ENCODE assay signal across 13 cellular contexts in genomic region chr6:470901-471448, GRCh38.
A peak's percentile ranks its signal among the peaks of the same experiment; 100 is the strongest.
DNase-seq lines count a peak whose midpoint lies in the region; ATAC-seq and TF ChIP-seq lines count a peak whose summit lies in the region.
"Had no signal": no experiment of that assay in that cellular context is flagged by ENCODE, and none has a peak within 500 bp of the region (broad histone marks: within the 10 kb centered on the region; RNA-seq: fewer than 3 reads in every experiment).

No MANE protein-coding gene starts in this region.

- no peaks in the 10 kb centered on the region for H3K9me2 ChIP-seq in SU-DHL-6 (replicated peaks; ENCODE audit: insufficient read depth, low read length)

- no peaks in the 10 kb centered on the region for H3K9me3 ChIP-seq in BLaER1 treated with 17β-estradiol and CSF1 and Interleukin-3, amounts not matched to agents 10 nM and 100 nM (replicated peaks in 1 of 11)
- H3K9me3 ChIP-seq in SU-DHL-6 (ENCODE audit: insufficient read depth, low read length) (no peaks in the 10 kb centered on the region), mucosa of descending colon (no peaks in the 10 kb centered on the region), psoas muscle (no peaks in the 10 kb centered on the region)
- H3K9me3 ChIP-seq: SJSA1, upper lobe of left lung had no signal

- H3K9ac ChIP-seq in BLaER1 treated with 17β-estradiol and CSF1 and Interleukin-3, amounts not matched to agents 10 nM and 100 nM, result peak overlapping the region in 5 of 11 experiments; percentile 11 to 45 (median 29); a peak in 7 of 22 replicates
- peak overlapping the region; percentile 1; the same call in 1 of the 2 replicates for H3K9ac ChIP-seq in SU-DHL-6 (ENCODE audit: low read length)

- H3K4me1 ChIP-seq in BLaER1 treated with 17β-estradiol and CSF1 and Interleukin-3, amounts not matched to agents 10 nM and 100 nM, result peaks cover 30 to 65% (median 53%) of the 10 kb centered on the region in 10 experiments
- H3K4me1 ChIP-seq in mucosa of descending colon (ENCODE audit: low read depth) (no peaks in the 10 kb centered on the region), psoas muscle (no peaks in the 10 kb centered on the region)

- peak overlapping the region in 5 of 10 experiments; percentile 18 to 41 (median 26); a peak in 8 of 20 replicates for H3K4me3 ChIP-seq in BLaER1 treated with 17β-estradiol and CSF1 and Interleukin-3, amounts not matched to agents 10 nM and 100 nM
- H3K4me3 ChIP-seq in SU-DHL-6 (ENCODE audit: insufficient read depth, low read length, poor library complexity, severe bottlenecking) (no peak overlapping the region), mucosa of descending colon (no peak overlapping the region), psoas muscle (no peak overlapping the region)
- H3K4me3 ChIP-seq: SJSA1, upper lobe of left lung had no signal

- ATAC-seq in GM19025 (IDR thresholded peaks at IDR 0.05; ENCODE audit: low read depth, unreplicated experiment) (peak; percentile 50), HG02884 (IDR thresholded peaks at IDR 0.05; ENCODE audit: unreplicated experiment) (peak; percentile 46), mucosa of descending colon (no peak), GM19455 (IDR thresholded peaks at IDR 0.05; ENCODE audit: unreplicated experiment) (no peak), psoas muscle (no peak)

- no peaks in the 10 kb centered on the region for H3K36me3 ChIP-seq in BLaER1 treated with 17β-estradiol and CSF1 and Interleukin-3, amounts not matched to agents 10 nM and 100 nM
- H3K36me3 ChIP-seq in SU-DHL-6 (ENCODE audit: low read length) (no peaks in the 10 kb centered on the region), mucosa of descending colon (ENCODE audit: low read depth) (no peaks in the 10 kb centered on the region), psoas muscle (ENCODE audit: insufficient read depth in 1 of 2, low read depth in 1 of 2) (no peaks in the 10 kb centered on the region)
- H3K36me3 ChIP-seq: SJSA1, upper lobe of left lung had no signal

- no peak for DNase-seq in mucosa of descending colon
- DNase-seq in psoas muscle, result no peak
- no peak for DNase-seq in hippocampal formation (lab: John Stamatoyannopoulos, UW)
- DNase-seq: glutamatergic neuron, NCI-H2081, posterior cingulate gyrus had no signal

- H4K20me1 ChIP-seq in BLaER1 treated with 17β-estradiol and CSF1 and Interleukin-3, amounts not matched to agents 10 nM and 100 nM, result no peaks in the 10 kb centered on the region
- H4K20me1 ChIP-seq in SU-DHL-6 (ENCODE audit: low read depth, low read length), result no peaks in the 10 kb centered on the region

- no peak for TF ChIP-seq CTCF in SU-DHL-6 (IDR thresholded peaks at IDR 0.05; ENCODE audit: insufficient read depth, low read length, poor library complexity, severe bottlenecking)
- no peak for TF ChIP-seq CTCF in mucosa of descending colon (IDR thresholded peaks at IDR 0.05)
- no peak for TF ChIP-seq CTCF in psoas muscle (IDR thresholded peaks at IDR 0.05)

- no peaks in the 10 kb centered on the region; the same call in 1 of the 2 replicates for H3F3A ChIP-seq in SU-DHL-6 (ENCODE audit: insufficient read depth)

- 80 to 88% (median 84%) methylated on average over 16 of the region's 16 CpGs for WGBS in psoas muscle, 3 donors

- intact Hi-C loops in mucosa of descending colon (cut with DNase I, micrococcal nuclease), result no loop called here
- intact Hi-C loops in psoas muscle (cut with DNase I), result no loop called here

- no peak overlapping the region for H2AFZ ChIP-seq in SU-DHL-6 (ENCODE audit: low read depth, low read length, severe bottlenecking)

- peaks cover 0 to 15% (median 0%) of the 10 kb centered on the region in 11 experiments; a peak in 2 of 22 replicates for H3K27me3 ChIP-seq in BLaER1 treated with 17β-estradiol and CSF1 and Interleukin-3, amounts not matched to agents 10 nM and 100 nM
- no peaks in the 10 kb centered on the region for H3K27me3 ChIP-seq in SU-DHL-6 (ENCODE audit: low read length)
- peaks cover 0 to 3% (median 0%) of the 10 kb centered on the region in 3 donors for H3K27me3 ChIP-seq in psoas muscle (ENCODE audit: insufficient read depth in 3 of 3, low read length in 2 of 3)
- H3K27me3 ChIP-seq: SJSA1, upper lobe of left lung had no signal

- H3K27ac ChIP-seq in BLaER1 treated with 17β-estradiol and CSF1 and Interleukin-3, amounts not matched to agents 10 nM and 100 nM, result no peak overlapping the region; a peak in 1 of 22 replicates
- H3K27ac ChIP-seq in SU-DHL-6 (ENCODE audit: low read depth, low read length) (no peak overlapping the region), psoas muscle (no peak overlapping the region)
- H3K27ac ChIP-seq: SJSA1, upper lobe of left lung had no signal

- peak overlapping the region; percentile 74 to 96 (median 88) for H3K4me2 ChIP-seq in BLaER1 treated with 17β-estradiol and CSF1 and Interleukin-3, amounts not matched to agents 10 nM and 100 nM
- peak overlapping the region; percentile 37 for H3K4me2 ChIP-seq in SU-DHL-6 (ENCODE audit: low read depth, low read length, poor library complexity, severe bottlenecking)

- no peaks in the 10 kb centered on the region for H3K79me2 ChIP-seq in SU-DHL-6 (ENCODE audit: insufficient read depth, low read length)

Comparison
In these comparisons a context has a peak if more than half of its experiments do, and no peak if none do; other contexts are left out.
1. ATAC-seq: peak in GM19025 (single experiment) and HG02884 (single experiment); none in mucosa of descending colon (single experiment), GM19455 (single experiment) and psoas muscle (0 of 4).